In the genomic region with DNA sequence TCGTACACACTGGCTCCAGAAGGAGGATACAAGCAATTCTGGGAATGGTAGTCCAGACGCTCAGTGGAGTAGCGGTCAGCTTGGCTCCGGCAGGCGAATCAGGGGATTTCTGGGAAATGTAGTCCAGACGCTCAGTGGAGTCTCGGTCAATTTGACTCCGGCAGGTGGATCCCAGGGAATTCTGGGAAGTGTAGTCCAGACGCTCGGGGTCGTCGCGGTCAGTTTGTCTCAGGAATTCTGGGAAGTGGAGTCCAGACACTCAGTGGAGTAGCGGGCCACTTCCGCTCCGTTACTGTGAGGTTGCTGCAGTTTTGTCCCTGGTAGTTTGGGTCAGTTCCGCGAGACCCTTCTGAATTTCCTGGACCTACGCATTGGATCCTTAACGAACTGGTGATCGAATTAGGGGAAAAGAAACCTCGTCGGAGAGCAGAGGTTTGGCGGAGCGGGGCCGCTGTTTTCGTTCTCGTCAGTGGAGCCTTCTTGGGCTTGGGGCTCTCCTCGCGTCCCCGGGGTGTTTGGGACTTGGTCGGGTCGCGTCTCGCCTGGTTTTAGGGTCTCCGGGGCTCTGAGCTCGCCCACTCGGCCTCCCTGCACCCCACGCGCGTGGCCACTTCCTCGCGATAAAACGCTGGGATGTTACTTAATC, we compare ENCODE assay signal across 1 cellular context.
TF ChIP-seq lines count a peak whose summit lies in the region.

TSS of gene ZNF225 (plus strand) at position 262 of the 646 bp plus-strand sequence. CDS start 2,429 bp downstream, outside the sequence.

TF ChIP-seq in HepG2, 621 proteins besides CTCF, POLR2A, EP300 and RAD21 (continued from another document and continues in another):
- TF ChIP-seq NR2F1 (CRISPR knock-in tag; IDR thresholded peaks at IDR 0.05) (0 out of 4 replicates have a peak, but pooled peaks of 1 of the 2 experiments have one; percentile 22), SRSF9 (IDR thresholded peaks at IDR 0.05; ENCODE audit: borderline replicate concordance, insufficient read depth, low read depth, low read length, poor library complexity, severe bottlenecking) (no peak), ZFP36 (IDR thresholded peaks at IDR 0.05; ENCODE audit: borderline replicate concordance, low read depth, low read length, partially characterized antibody) (no peak), PAXIP1 (CRISPR knock-in tag; conservative IDR thresholded peaks at IDR 0.05) (0 out of 2 replicates have a peak, but pooled peaks have one; percentile 12), RXRB (CRISPR knock-in tag; IDR thresholded peaks at IDR 0.05; ENCODE audit: borderline replicate concordance) (no peak; the same call in 1 of the 2 replicates), ZNF503 (CRISPR knock-in tag; IDR thresholded peaks at IDR 0.05) (0 out of 2 replicates have a peak, but pooled peaks have one; percentile 16), ZNF468 (CRISPR knock-in tag; IDR thresholded peaks at IDR 0.05) (no peak), AFF4 (CRISPR knock-in tag; IDR thresholded peaks at IDR 0.05) (no peak), SNRNP70 (IDR thresholded peaks at IDR 0.05; ENCODE audit: low read depth, low read length) (no peak), ZNF558 (CRISPR knock-in tag; IDR thresholded peaks at IDR 0.05; ENCODE audit: borderline replicate concordance) (no peak), ZNF850 (CRISPR knock-in tag; conservative IDR thresholded peaks at IDR 0.05) (no peak), ZNF510 (CRISPR knock-in tag; IDR thresholded peaks at IDR 0.05; ENCODE audit: low read depth) (no peak), ZNF251 (CRISPR knock-in tag; IDR thresholded peaks at IDR 0.05) (no peak), CHD2 (IDR thresholded peaks at IDR 0.05; ENCODE audit: low read depth, low read length) (peak; percentile 80), POLR2G (IDR thresholded peaks at IDR 0.05; ENCODE audit: low read depth, low read length) (peak; percentile 72), TGIF2 (CRISPR knock-in tag; IDR thresholded peaks at IDR 0.05) (0 out of 2 replicates have a peak, but pooled peaks have one; percentile 60), SPEN (CRISPR knock-in tag; IDR thresholded peaks at IDR 0.05; ENCODE audit: low read depth) (peak; percentile 84; the same call in 1 of the 2 replicates), ZNF547 (CRISPR knock-in tag; IDR thresholded peaks at IDR 0.05) (no peak), PPARG (CRISPR knock-in tag; conservative IDR thresholded peaks at IDR 0.05) (peak; percentile 50; the same call in 1 of the 2 replicates), MEF2D (CRISPR knock-in tag; IDR thresholded peaks at IDR 0.05) (0 out of 2 replicates have a peak, but pooled peaks have one; percentile 19), EED (CRISPR knock-in tag; IDR thresholded peaks at IDR 0.05) (no peak), ZNF513 (CRISPR knock-in tag; conservative IDR thresholded peaks at IDR 0.05) (0 out of 2 replicates have a peak, but pooled peaks have one; percentile 19), ZNF773 (CRISPR knock-in tag; IDR thresholded peaks at IDR 0.05; ENCODE audit: borderline replicate concordance) (no peak), ZNF740 (CRISPR knock-in tag; IDR thresholded peaks at IDR 0.05) (no peak), CREBL2 (CRISPR knock-in tag; IDR thresholded peaks at IDR 0.05; ENCODE audit: borderline replicate concordance) (no peak), ZNF589 (CRISPR knock-in tag; conservative IDR thresholded peaks at IDR 0.05) (no peak), PAWR (CRISPR knock-in tag; IDR thresholded peaks at IDR 0.05; ENCODE audit: borderline replicate concordance) (no peak), ZNF143 (CRISPR knock-in tag; IDR thresholded peaks at IDR 0.05) (peak; percentile 99), ZC3H13 (CRISPR knock-in tag; IDR thresholded peaks at IDR 0.05) (no peak), NFRKB (IDR thresholded peaks at IDR 0.05) (no peak), KAT2B (IDR thresholded peaks at IDR 0.05; ENCODE audit: borderline replicate concordance, low read depth, low read length) (no peak), CBX5 (CRISPR knock-in tag; IDR thresholded peaks at IDR 0.05; ENCODE audit: borderline replicate concordance) (no peak), ATF7 (IDR thresholded peaks at IDR 0.05) (no peak), ATF7 (CRISPR knock-in tag; IDR thresholded peaks at IDR 0.05) (0 out of 2 replicates have a peak, but pooled peaks have one; percentile 48), ZNF34 (CRISPR knock-in tag; IDR thresholded peaks at IDR 0.05; ENCODE audit: borderline replicate concordance) (no peak), HCFC1 (IDR thresholded peaks at IDR 0.05; ENCODE audit: low read depth, low read length) (peak; percentile 100), NR3C1 (CRISPR knock-in tag; IDR thresholded peaks at IDR 0.05) (no peak), TMF1 (CRISPR knock-in tag; IDR thresholded peaks at IDR 0.05; ENCODE audit: low read depth) (peak; percentile 44; the same call in 1 of the 2 replicates), RXRA (CRISPR knock-in tag; IDR thresholded peaks at IDR 0.05) (peak; percentile 86), ZNF792 (CRISPR knock-in tag; IDR thresholded peaks at IDR 0.05) (no peak)
- TF ChIP-seq, protein P1, sequence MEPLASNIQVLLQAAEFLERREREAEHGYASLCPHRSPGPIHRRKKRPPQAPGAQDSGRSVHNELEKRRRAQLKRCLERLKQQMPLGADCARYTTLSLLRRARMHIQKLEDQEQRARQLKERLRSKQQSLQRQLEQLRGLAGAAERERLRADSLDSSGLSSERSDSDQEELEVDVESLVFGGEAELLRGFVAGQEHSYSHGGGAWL (CRISPR knock-in tag; IDR thresholded peaks at IDR 0.05): 0 out of 2 replicates have a peak, but pooled peaks have one; percentile 12
- TF ChIP-seq, protein P2, sequence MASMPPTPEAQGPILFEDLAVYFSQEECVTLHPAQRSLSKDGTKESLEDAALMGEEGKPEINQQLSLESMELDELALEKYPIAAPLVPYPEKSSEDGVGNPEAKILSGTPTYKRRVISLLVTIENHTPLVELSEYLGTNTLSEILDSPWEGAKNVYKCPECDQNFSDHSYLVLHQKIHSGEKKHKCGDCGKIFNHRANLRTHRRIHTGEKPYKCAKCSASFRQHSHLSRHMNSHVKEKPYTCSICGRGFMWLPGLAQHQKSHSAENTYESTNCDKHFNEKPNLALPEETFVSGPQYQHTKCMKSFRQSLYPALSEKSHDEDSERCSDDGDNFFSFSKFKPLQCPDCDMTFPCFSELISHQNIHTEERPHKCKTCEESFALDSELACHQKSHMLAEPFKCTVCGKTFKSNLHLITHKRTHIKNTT (CRISPR knock-in tag; IDR thresholded peaks at IDR 0.05): no peak
- TF ChIP-seq, protein P3, sequence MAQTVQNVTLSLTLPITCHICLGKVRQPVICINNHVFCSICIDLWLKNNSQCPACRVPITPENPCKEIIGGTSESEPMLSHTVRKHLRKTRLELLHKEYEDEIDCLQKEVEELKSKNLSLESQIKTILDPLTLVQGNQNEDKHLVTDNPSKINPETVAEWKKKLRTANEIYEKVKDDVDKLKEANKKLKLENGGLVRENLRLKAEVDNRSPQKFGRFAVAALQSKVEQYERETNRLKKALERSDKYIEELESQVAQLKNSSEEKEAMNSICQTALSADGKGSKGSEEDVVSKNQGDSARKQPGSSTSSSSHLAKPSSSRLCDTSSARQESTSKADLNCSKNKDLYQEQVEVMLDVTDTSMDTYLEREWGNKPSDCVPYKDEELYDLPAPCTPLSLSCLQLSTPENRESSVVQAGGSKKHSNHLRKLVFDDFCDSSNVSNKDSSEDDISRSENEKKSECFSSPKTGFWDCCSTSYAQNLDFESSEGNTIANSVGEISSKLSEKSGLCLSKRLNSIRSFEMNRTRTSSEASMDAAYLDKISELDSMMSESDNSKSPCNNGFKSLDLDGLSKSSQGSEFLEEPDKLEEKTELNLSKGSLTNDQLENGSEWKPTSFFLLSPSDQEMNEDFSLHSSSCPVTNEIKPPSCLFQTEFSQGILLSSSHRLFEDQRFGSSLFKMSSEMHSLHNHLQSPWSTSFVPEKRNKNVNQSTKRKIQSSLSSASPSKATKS (CRISPR knock-in tag; IDR thresholded peaks at IDR 0.05): no peak
- TF ChIP-seq, protein P4, sequence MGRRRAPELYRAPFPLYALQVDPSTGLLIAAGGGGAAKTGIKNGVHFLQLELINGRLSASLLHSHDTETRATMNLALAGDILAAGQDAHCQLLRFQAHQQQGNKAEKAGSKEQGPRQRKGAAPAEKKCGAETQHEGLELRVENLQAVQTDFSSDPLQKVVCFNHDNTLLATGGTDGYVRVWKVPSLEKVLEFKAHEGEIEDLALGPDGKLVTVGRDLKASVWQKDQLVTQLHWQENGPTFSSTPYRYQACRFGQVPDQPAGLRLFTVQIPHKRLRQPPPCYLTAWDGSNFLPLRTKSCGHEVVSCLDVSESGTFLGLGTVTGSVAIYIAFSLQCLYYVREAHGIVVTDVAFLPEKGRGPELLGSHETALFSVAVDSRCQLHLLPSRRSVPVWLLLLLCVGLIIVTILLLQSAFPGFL (CRISPR knock-in tag; IDR thresholded peaks at IDR 0.05): no peak
